22 cellular contexts compared by ENCODE assay signal in genomic region chr11:8235925-8236324, GRCh38. TPM values are rescaled to one million over a fixed set of nuclear protein-coding genes. Genes with fewer than 3 reads are reported as not detected.
DNase-seq lines count a peak whose midpoint lies in the region; ATAC-seq, FAIRE-seq and TF ChIP-seq lines count a peak whose summit lies in the region.
"Had no signal": no experiment of that assay in that cellular context is flagged by ENCODE, and none has a peak within 500 bp of the region (broad histone marks: within the 10 kb centered on the region; RNA-seq: fewer than 3 reads in every experiment).

No MANE protein-coding gene starts in this region.

- H3K9me3 ChIP-seq in HEK293 (ENCODE audit: control insufficient read depth, insufficient read depth, low read depth, low read length), result no peaks in the 10 kb centered on the region
- no peaks in the 10 kb centered on the region for H3K9me3 ChIP-seq in lower lobe of right lung
- no peaks in the 10 kb centered on the region for H3K9me3 ChIP-seq in spleen
- no peaks in the 10 kb centered on the region for H3K9me3 ChIP-seq in PC-3 (ENCODE audit: low read length)
- H3K9me3 ChIP-seq: A549, Caco-2 had no signal

- 86 to 93% (median 91%) methylated on average over 4 of the region's 4 CpGs for WGBS in spleen, 5 donors

- H3K9ac ChIP-seq in PC-3 (ENCODE audit: low read length), result no peak overlapping the region

- CTCF ChIA-PET in HEK293 (lab: Yijun Ruan, JAX), result interaction anchor here (0.5 to 2.5 kb wide), 5 partner anchors 11 to 327 kb away, joined by 3 to 17 read pairs (median 3); partner anchors contain the start of gene LMO1
- CTCF ChIA-PET in PC-3 (lab: Charles Lee), result no interaction called here

- H3K4me3 ChIP-seq in HEK293 (ENCODE audit: low read depth, low read length), result no peak overlapping the region
- no peak overlapping the region for H3K4me3 ChIP-seq in lower lobe of right lung
- no peak overlapping the region for H3K4me3 ChIP-seq in spleen
- H3K4me3 ChIP-seq in PC-3 (ENCODE audit: low read length), result no peak overlapping the region
- H3K4me3 ChIP-seq: A549, GM23338, K562 had no signal

- no peak for TF ChIP-seq POLR2A in spleen (IDR thresholded peaks at IDR 0.05)

- H3K36me3 ChIP-seq in HEK293 (ENCODE audit: control insufficient read depth in 2 of 2, insufficient read depth in 1 of 2, low read length in 2 of 2), result no peaks in the 10 kb centered on the region
- H3K36me3 ChIP-seq in lower lobe of right lung, result no peaks in the 10 kb centered on the region
- no peaks in the 10 kb centered on the region for H3K36me3 ChIP-seq in spleen
- no peaks in the 10 kb centered on the region for H3K36me3 ChIP-seq in PC-3 (ENCODE audit: low read depth, low read length)

- no peaks in the 10 kb centered on the region; the same call in 1 of the 2 replicates for H3K4me1 ChIP-seq in HEK293 (ENCODE audit: control insufficient read depth, insufficient read depth, low read length)
- no peaks in the 10 kb centered on the region for H3K4me1 ChIP-seq in lower lobe of right lung
- peaks cover 0 to 15% (median 6%) of the 10 kb centered on the region in 6 donors for H3K4me1 ChIP-seq in spleen
- peaks cover 8% of the 10 kb centered on the region for H3K4me1 ChIP-seq in PC-3 (ENCODE audit: insufficient read depth, low read length)
- H3K4me1 ChIP-seq: Caco-2 had no signal

- H3K79me2 ChIP-seq in PC-3 (ENCODE audit: low read length), result no peaks in the 10 kb centered on the region

- no TSS peak for BruUV-seq in PC-3 (replicated peaks; lab: Mats Ljungman, UMichigan)

- TF ChIP-seq CTCF in HEK293 (tag by site-specific recombination; IDR thresholded peaks at IDR 0.05) (no peak), lower lobe of right lung (IDR thresholded peaks at IDR 0.05) (no peak), spleen (IDR thresholded peaks at IDR 0.05 in 8 of 11, conservative IDR thresholded peaks at IDR 0.05 in 3 of 11) (no peak), PC-3 (conservative IDR thresholded peaks at IDR 0.05; ENCODE audit: low read depth, low read length) (no peak)

- POLR2A ChIA-PET in HEK293 (lab: Yijun Ruan, JAX), result no interaction called here
- POLR2A ChIA-PET in PC-3 (lab: Charles Lee; ENCODE audit: unreplicated experiment), result no interaction called here

- H3F3A ChIP-seq in PC-3 (ENCODE audit: low read length, unreplicated experiment), result no peaks in the 10 kb centered on the region

- ATAC-seq in lower lobe of right lung (no peak), GM18870 (IDR thresholded peaks at IDR 0.05; ENCODE audit: unreplicated experiment) (no peak), HG02571 (IDR thresholded peaks at IDR 0.05; ENCODE audit: unreplicated experiment) (no peak), PC-3 (no peak)
- ATAC-seq: A549, GM23338, K562 had no signal

- no peaks in the 10 kb centered on the region for H4K20me1 ChIP-seq in PC-3 (ENCODE audit: low read length)

- H3K27me3 ChIP-seq in lower lobe of right lung (ENCODE audit: low read depth) (no peaks in the 10 kb centered on the region), spleen (replicated peaks in 1 of 7) (no peaks in the 10 kb centered on the region), PC-3 (ENCODE audit: low read length) (no peaks in the 10 kb centered on the region)

- no peaks in the 10 kb centered on the region for H3K9me2 ChIP-seq in PC-3 (replicated peaks; ENCODE audit: low read length)

- H3K27ac ChIP-seq in HEK293 (ENCODE audit: extremely low read depth, low read depth, low read length) (no peak overlapping the region), lower lobe of right lung (no peak overlapping the region), spleen (no peak overlapping the region), PC-3 (ENCODE audit: low read length) (no peak overlapping the region)
- H3K27ac ChIP-seq: C4-2B had no signal

- DNase-seq in RCC 7860 (ENCODE audit: low spot score) (peak; percentile 4), lower lobe of right lung (peak; percentile 20), spleen (peak; percentile 17), PC-3 (no peak)
- DNase-seq: AML-193; Caco-2; CD4-positive, alpha-beta T cell; HCEC 1CT; HFFc6; IMR-90 had no signal

- H3K4me2 ChIP-seq in PC-3 (ENCODE audit: low read length), result no peak overlapping the region
- H3K4me2 ChIP-seq: A549, GM23338 had no signal

- no peak for FAIRE-seq in RCC 7860 (lab: Jason Lieb, UNC)
- FAIRE-seq: A549, D721Med, G401.6, GM12891, H54, K562 had no signal

- intact Hi-C loops in lower lobe of right lung (cut with DNase I), result no loop called here
- intact Hi-C loops in spleen (cut with DNase I; ENCODE audit: low total_unique reads), result no loop called here
- intact Hi-C loops in PC-3 (cut with micrococcal nuclease), result no loop called here

- no peak overlapping the region for H2AFZ ChIP-seq in PC-3 (ENCODE audit: low read length)
- H2AFZ ChIP-seq: GM23338 had no signal

TF ChIP-seq in HEK293, 187 proteins besides CTCF, POLR2A, EP300 and RAD21:
- peak; percentile 59 for TF ChIP-seq ZNF341 (tag by site-specific recombination; IDR thresholded peaks at IDR 0.05; ENCODE audit: low read depth)
- no peak for TF ChIP-seq ZNF76 (tag by site-specific recombination; IDR thresholded peaks at IDR 0.05; ENCODE audit: borderline replicate concordance, low read depth)
- no peak for TF ChIP-seq ZNF585B (tag by site-specific recombination; IDR thresholded peaks at IDR 0.05)
- no peak for TF ChIP-seq RBAK (tag by site-specific recombination; IDR thresholded peaks at IDR 0.05)
- no peak for TF ChIP-seq ZNF513 (tag by site-specific recombination; IDR thresholded peaks at IDR 0.05)
- TF ChIP-seq, protein P1, sequence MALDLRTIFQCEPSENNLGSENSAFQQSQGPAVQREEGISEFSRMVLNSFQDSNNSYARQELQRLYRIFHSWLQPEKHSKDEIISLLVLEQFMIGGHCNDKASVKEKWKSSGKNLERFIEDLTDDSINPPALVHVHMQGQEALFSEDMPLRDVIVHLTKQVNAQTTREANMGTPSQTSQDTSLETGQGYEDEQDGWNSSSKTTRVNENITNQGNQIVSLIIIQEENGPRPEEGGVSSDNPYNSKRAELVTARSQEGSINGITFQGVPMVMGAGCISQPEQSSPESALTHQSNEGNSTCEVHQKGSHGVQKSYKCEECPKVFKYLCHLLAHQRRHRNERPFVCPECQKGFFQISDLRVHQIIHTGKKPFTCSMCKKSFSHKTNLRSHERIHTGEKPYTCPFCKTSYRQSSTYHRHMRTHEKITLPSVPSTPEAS (tag by site-specific recombination; IDR thresholded peaks at IDR 0.05), result no peak
- no peak for TF ChIP-seq ZNF26 (tag by site-specific recombination; IDR thresholded peaks at IDR 0.05)
- no peak for TF ChIP-seq IKZF3 (tag by site-specific recombination; IDR thresholded peaks at IDR 0.05)
TF ChIP-seq in HEK293: peak in this region for 1.

RNA-seq across cellular contexts. Expression of gene LMO1, which starts 27.8 kb away (rescaled TPM):
- total RNA-seq in lower lobe of right lung (not detected), spleen (1 to 10 TPM in 2 of 7 donors, under 1 TPM in 1, not detected in 4; 0.57 to 1.0 (median 1.0) TPM), PC-3 (2014; rRNA removed) (0.15 TPM in 1 of 2 replicates, not detected in the other)
- polyA plus RNA-seq in spleen, result under 1 TPM in 2 of 3 donors, not detected in 1; 0.17 to 0.20 TPM
- total RNA-seq: Caco-2; CD4-positive, alpha-beta T cell; GM23338; HFFc6; IMR-90; K562 had no signal
- polyA plus RNA-seq: BJ, IMR-90, K562 had no signal
